ENCODE assay signal across 15 cellular contexts in the genomic region with DNA sequence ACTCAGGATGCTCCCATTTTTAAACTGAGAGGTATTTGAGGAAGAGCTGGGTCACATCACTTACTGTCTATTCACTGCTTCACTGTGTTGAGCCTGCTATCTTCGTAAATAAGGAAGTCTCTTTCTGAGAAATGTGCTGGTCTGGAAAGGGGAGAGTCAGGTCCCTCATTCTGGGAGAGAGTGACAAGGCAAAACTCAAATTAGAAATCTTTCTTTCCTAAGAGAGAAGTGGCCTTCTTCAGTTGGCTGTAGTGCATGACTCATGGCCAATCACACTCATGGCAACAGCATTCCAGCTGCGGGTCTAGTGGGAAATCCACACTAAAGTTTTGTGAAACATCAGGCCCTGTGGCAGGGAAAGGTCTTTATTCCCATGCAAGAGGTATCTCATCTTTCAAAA. TPM values are rescaled to one million over a fixed set of nuclear protein-coding genes. Genes with fewer than 3 reads are reported as not detected.
DNase-seq lines count a peak whose midpoint lies in the region; ATAC-seq and TF ChIP-seq lines count a peak whose summit lies in the region.
"Had no signal": no experiment of that assay in that cellular context is flagged by ENCODE, and none has a peak within 500 bp of the region (broad histone marks: within the 10 kb centered on the region; RNA-seq: fewer than 3 reads in every experiment).

No MANE protein-coding gene starts in this region.

- H3K36me3 Mint-ChIP-seq in nephron progenitor cell (ENCODE audit: low read depth), result peaks cover 9% of the 10 kb centered on the region
- H3K36me3 Mint-ChIP-seq: CD4-positive, CD25-positive, alpha-beta regulatory T cell had no signal

- TF ChIP-seq CTCF in fibroblast of mammary gland (conservative IDR thresholded peaks at IDR 0.05; ENCODE audit: control insufficient read depth, insufficient read depth, low read depth, low read length) (no peak), psoas muscle (IDR thresholded peaks at IDR 0.05) (no peak), nephron progenitor cell (IDR thresholded peaks at IDR 0.05) (no peak)

- peak in 3 of 4 donors; percentile 19 to 71 (median 56) for ATAC-seq in psoas muscle
- ATAC-seq in HG02852 (IDR thresholded peaks at IDR 0.05; ENCODE audit: unreplicated experiment), result no peak
- ATAC-seq: PC-3, T-helper 17 cell had no signal

- peak; percentile 38 for DNase-seq in ELR (ENCODE audit: low read depth)
- DNase-seq in RPMI7951 (ENCODE audit: low read depth), result peak; percentile 52
- peak; percentile 77 for DNase-seq in fibroblast of mammary gland (ENCODE audit: low read depth)
- peak in 1 of 2 donors; percentile 32 for DNase-seq in psoas muscle
- no peak for DNase-seq in ecto neural progenitor cell (ENCODE audit: low spot score)
- no peak for DNase-seq in nephron progenitor cell
- DNase-seq in T1000 (lab: John Stamatoyannopoulos, UW), result no peak
- DNase-seq: CD4-positive, CD25-positive, alpha-beta regulatory T cell; H9; PC-3; stimulated activated CD4-positive, alpha-beta T cell treated with anti-CD3 and anti-CD28 coated beads, Interleukin-2, amount 100 ng/mL, for 24 hours; T-helper 17 cell had no signal

- H3K9me3 Mint-ChIP-seq in nephron progenitor cell, result peaks cover 21% of the 10 kb centered on the region

- no peaks in the 10 kb centered on the region for H3K27me3 ChIP-seq in psoas muscle (ENCODE audit: insufficient read depth in 3 of 3, low read length in 2 of 3)

- peaks cover 12% of the 10 kb centered on the region for H3K27me3 Mint-ChIP-seq in nephron progenitor cell (ENCODE audit: low read depth, poor library complexity)
- H3K27me3 Mint-ChIP-seq: T-helper 17 cell had no signal

- intact Hi-C loops in psoas muscle (cut with DNase I), result no loop called here

- H3K36me3 ChIP-seq in psoas muscle (ENCODE audit: insufficient read depth in 1 of 2, low read depth in 1 of 2), result no peaks in the 10 kb centered on the region

- no peak overlapping the region for H3K27ac ChIP-seq in psoas muscle
- H3K27ac ChIP-seq: parathyroid adenoma had no signal

- WGBS in psoas muscle, 3 donors, result 67 to 81% (median 74%) methylated on average over 2 of the region's 2 CpGs

- H3K4me1 Mint-ChIP-seq in nephron progenitor cell, result no peaks in the 10 kb centered on the region
- H3K4me1 Mint-ChIP-seq: CD4-positive, CD25-positive, alpha-beta regulatory T cell; H9; T-helper 17 cell had no signal

- H3K9me3 ChIP-seq in psoas muscle, result peaks cover 17% of the 10 kb centered on the region

- H3K4me3 ChIP-seq in fibroblast of mammary gland (ENCODE audit: control insufficient read depth, low read depth, low read length) (no peak overlapping the region), psoas muscle (no peak overlapping the region)

- no peak overlapping the region for H3K4me3 Mint-ChIP-seq in nephron progenitor cell
- H3K4me3 Mint-ChIP-seq: CD4-positive, CD25-positive, alpha-beta regulatory T cell; H9; T-helper 17 cell had no signal

- H3K4me1 ChIP-seq in psoas muscle, result no peaks in the 10 kb centered on the region

- no peak overlapping the region for H3K27ac Mint-ChIP-seq in nephron progenitor cell
- H3K27ac Mint-ChIP-seq: activated T-helper 2 cell treated with anti-CD3 and anti-CD28 coated beads, Interferon-gamma antibody, Interleukin-2, Interleukin-4, amounts not matched to agents 10 μg/mL and 5 μg/mL and 100 μg/mL, durations not matched to agents 14 hours and 24 hours and 36 hours; CD4-positive, CD25-positive, alpha-beta regulatory T cell; T-helper 17 cell had no signal

RNA-seq across cellular contexts. Expression of a gene that starts 11.5 kb away (rescaled TPM):
- 0.10 TPM in 1 of 2 replicates, not detected in the other for total RNA-seq in RPMI7951 (2014; rRNA removed; shearing (Covaris generic))
- 10 to 100 TPM in 3 of 4 donors, 1 to 10 TPM in 1; 1.3 to 24.1 (median 19.5) TPM for total RNA-seq in psoas muscle
- 10 to 100 TPM; 15.7 to 19.8 (median 17.5) TPM for polyA plus RNA-seq in psoas muscle
- total RNA-seq: CD4-positive, CD25-positive, alpha-beta regulatory T cell; T-helper 17 cell had no signal
- polyA plus RNA-seq: CD4-positive, CD25-positive, alpha-beta regulatory T cell had no signal

Comparison
In these comparisons a context has a peak if more than half of its experiments do, and no peak if none do; other contexts are left out.
1. DNase-seq: peak in ELR (single experiment), RPMI7951 (single experiment) and fibroblast of mammary gland (single experiment); none in ecto neural progenitor cell (single experiment), nephron progenitor cell (single experiment) and T1000 (single experiment).